In genomic region chr1:42745851-42746250, GRCh38 we compare ENCODE assay signal across 1 cellular context.
TF ChIP-seq lines count a peak whose summit lies in the region.

No MANE protein-coding gene starts in this region.

TF ChIP-seq in K562, 482 proteins besides CTCF, POLR2A, EP300 and RAD21:
- TF ChIP-seq POLR2B (IDR thresholded peaks at IDR 0.05; ENCODE audit: low read depth, partially characterized antibody) (peak; percentile 30), BCL6 (CRISPR knock-in tag; IDR thresholded peaks at IDR 0.05) (no peak), CSDE1 (IDR thresholded peaks at IDR 0.05) (no peak), ZNF584 (CRISPR knock-in tag; IDR thresholded peaks at IDR 0.05; ENCODE audit: low read depth) (no peak), EP400 (IDR thresholded peaks at IDR 0.05) (no peak)
